3 cellular contexts compared by ENCODE assay signal in the genomic region with DNA sequence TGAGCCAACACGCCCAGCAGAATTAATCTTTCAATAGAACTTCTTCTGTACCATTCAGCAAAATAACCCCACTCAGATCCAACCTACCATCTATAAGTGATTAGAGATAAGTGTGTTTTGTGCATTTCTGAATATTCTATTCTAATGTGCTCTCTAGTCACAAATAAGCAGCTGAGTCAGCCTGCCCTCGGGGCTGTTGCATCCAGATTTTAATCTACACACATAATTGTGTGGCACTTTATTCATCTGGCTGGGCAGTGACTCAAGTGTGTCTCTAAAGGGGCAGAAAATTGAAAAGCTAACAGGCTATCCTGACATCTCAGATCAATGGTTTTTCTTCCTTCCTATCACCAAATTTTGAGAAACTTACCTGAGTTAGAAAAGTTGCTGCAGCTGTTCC.
TF ChIP-seq lines count a peak whose summit lies in the region.

No MANE protein-coding gene starts in this region.

TF ChIP-seq in SK-N-SH, 30 proteins besides CTCF, POLR2A, EP300 and RAD21:
- TF ChIP-seq TCF12 (IDR thresholded peaks at IDR 0.05) (peak; percentile 60), EZH2phosphoT487 (IDR thresholded peaks at IDR 0.05; ENCODE audit: borderline replicate concordance, low read depth) (no peak), FOSL2 (IDR thresholded peaks at IDR 0.05; ENCODE audit: borderline replicate concordance, low read depth) (peak; percentile 27; the same call in 1 of the 2 replicates), ELF1 (IDR thresholded peaks at IDR 0.05) (no peak), JUND (IDR thresholded peaks at IDR 0.05) (peak; percentile 32; the same call in 1 of the 2 replicates)
- TF ChIP-seq, protein P1, sequence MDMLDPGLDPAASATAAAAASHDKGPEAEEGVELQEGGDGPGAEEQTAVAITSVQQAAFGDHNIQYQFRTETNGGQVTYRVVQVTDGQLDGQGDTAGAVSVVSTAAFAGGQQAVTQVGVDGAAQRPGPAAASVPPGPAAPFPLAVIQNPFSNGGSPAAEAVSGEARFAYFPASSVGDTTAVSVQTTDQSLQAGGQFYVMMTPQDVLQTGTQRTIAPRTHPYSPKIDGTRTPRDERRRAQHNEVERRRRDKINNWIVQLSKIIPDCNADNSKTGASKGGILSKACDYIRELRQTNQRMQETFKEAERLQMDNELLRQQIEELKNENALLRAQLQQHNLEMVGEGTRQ (IDR thresholded peaks at IDR 0.05; ENCODE audit: borderline replicate concordance, low read depth, low read length), result no peak

TF ChIP-seq in SK-N-SH treated with all-trans-retinoic acid at 6 μM for 48 hours, 23 proteins besides CTCF, POLR2A, EP300 and RAD21:
- no peak for TF ChIP-seq ZC3H10 (CRISPR knock-in tag; IDR thresholded peaks at IDR 0.05)
- TF ChIP-seq, protein P2, sequence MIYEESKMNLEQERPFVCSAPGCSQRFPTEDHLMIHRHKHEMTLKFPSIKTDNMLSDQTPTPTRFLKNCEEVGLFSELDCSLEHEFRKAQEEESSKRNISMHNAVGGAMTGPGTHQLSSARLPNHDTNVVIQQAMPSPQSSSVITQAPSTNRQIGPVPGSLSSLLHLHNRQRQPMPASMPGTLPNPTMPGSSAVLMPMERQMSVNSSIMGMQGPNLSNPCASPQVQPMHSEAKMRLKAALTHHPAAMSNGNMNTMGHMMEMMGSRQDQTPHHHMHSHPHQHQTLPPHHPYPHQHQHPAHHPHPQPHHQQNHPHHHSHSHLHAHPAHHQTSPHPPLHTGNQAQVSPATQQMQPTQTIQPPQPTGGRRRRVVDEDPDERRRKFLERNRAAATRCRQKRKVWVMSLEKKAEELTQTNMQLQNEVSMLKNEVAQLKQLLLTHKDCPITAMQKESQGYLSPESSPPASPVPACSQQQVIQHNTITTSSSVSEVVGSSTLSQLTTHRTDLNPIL (CRISPR knock-in tag; IDR thresholded peaks at IDR 0.05; ENCODE audit: low read depth), result no peak
- TF ChIP-seq, protein P3, sequence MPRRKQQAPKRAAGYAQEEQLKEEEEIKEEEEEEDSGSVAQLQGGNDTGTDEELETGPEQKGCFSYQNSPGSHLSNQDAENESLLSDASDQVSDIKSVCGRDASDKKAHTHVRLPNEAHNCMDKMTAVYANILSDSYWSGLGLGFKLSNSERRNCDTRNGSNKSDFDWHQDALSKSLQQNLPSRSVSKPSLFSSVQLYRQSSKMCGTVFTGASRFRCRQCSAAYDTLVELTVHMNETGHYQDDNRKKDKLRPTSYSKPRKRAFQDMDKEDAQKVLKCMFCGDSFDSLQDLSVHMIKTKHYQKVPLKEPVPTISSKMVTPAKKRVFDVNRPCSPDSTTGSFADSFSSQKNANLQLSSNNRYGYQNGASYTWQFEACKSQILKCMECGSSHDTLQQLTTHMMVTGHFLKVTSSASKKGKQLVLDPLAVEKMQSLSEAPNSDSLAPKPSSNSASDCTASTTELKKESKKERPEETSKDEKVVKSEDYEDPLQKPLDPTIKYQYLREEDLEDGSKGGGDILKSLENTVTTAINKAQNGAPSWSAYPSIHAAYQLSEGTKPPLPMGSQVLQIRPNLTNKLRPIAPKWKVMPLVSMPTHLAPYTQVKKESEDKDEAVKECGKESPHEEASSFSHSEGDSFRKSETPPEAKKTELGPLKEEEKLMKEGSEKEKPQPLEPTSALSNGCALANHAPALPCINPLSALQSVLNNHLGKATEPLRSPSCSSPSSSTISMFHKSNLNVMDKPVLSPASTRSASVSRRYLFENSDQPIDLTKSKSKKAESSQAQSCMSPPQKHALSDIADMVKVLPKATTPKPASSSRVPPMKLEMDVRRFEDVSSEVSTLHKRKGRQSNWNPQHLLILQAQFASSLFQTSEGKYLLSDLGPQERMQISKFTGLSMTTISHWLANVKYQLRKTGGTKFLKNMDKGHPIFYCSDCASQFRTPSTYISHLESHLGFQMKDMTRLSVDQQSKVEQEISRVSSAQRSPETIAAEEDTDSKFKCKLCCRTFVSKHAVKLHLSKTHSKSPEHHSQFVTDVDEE (CRISPR knock-in tag; IDR thresholded peaks at IDR 0.05), result no peak
- no peak for TF ChIP-seq TCF4 (CRISPR knock-in tag; IDR thresholded peaks at IDR 0.05; ENCODE audit: borderline replicate concordance)
TF ChIP-seq in SK-N-SH treated with all-trans-retinoic acid at 6 μM for 48 hours: peak in this region for 0.

TF ChIP-seq in endothelial cell of umbilical vein, 7 proteins besides CTCF, POLR2A, EP300 and RAD21:
- no peak for TF ChIP-seq MAX (IDR thresholded peaks at IDR 0.05; ENCODE audit: insufficient read depth, insufficient read length)
- TF ChIP-seq JUN (IDR thresholded peaks at IDR 0.05; ENCODE audit: borderline replicate concordance, insufficient read depth, insufficient read length, low read depth), result no peak
- peak; percentile 43 for TF ChIP-seq GATA2 (IDR thresholded peaks at IDR 0.05; ENCODE audit: insufficient read depth, insufficient read length, low read depth, low read length)
- TF ChIP-seq EZH2 (IDR thresholded peaks at IDR 0.05; ENCODE audit: borderline replicate concordance, low read depth, low read length, severe bottlenecking), result no peak
